In the genomic region with DNA sequence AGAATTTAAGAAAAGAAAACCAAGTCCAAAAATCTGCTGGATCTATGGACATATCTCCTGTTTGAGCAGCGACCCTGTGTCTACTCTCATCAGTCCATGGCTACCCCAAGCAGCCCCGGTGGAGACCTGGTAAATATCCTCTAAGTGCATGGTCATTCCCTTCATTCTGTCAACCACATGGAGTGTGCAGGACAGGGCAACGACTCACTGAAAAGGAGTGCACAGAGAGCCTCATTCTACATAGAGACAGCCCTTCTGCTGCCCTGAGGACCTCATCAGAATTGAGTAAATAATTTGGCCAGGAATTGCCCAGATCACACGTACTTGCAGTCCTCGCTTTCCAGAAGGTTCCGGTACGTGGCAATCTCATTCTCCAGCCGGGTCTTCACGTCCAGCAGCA, we compare ENCODE assay signal across 1 cellular context.
TF ChIP-seq lines count a peak whose summit lies in the region.

No MANE protein-coding gene starts in this region.

TF ChIP-seq in IMR-90, 13 proteins besides CTCF, POLR2A, EP300 and RAD21 (continued from another document):
- TF ChIP-seq, protein P1, sequence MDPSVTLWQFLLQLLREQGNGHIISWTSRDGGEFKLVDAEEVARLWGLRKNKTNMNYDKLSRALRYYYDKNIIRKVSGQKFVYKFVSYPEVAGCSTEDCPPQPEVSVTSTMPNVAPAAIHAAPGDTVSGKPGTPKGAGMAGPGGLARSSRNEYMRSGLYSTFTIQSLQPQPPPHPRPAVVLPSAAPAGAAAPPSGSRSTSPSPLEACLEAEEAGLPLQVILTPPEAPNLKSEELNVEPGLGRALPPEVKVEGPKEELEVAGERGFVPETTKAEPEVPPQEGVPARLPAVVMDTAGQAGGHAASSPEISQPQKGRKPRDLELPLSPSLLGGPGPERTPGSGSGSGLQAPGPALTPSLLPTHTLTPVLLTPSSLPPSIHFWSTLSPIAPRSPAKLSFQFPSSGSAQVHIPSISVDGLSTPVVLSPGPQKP (IDR thresholded peaks at IDR 0.05; ENCODE audit: borderline replicate concordance, low read depth, low read length), result no peak
- no peak for TF ChIP-seq MAZ (IDR thresholded peaks at IDR 0.05; ENCODE audit: borderline replicate concordance, low read depth, low read length)
- TF ChIP-seq FOS (IDR thresholded peaks at IDR 0.05; ENCODE audit: low read depth, low read length), result no peak
- no peak for TF ChIP-seq NFE2L2 (IDR thresholded peaks at IDR 0.05; ENCODE audit: low read depth, low read length)
- no peak for TF ChIP-seq SMC3 (IDR thresholded peaks at IDR 0.05; ENCODE audit: low read depth, low read length)
- no peak for TF ChIP-seq MAFK (IDR thresholded peaks at IDR 0.05; ENCODE audit: low read depth, low read length)
- no peak for TF ChIP-seq MXI1 (IDR thresholded peaks at IDR 0.05; ENCODE audit: borderline replicate concordance, low read depth, low read length)
